In genomic region chr5:54217826-54218503, GRCh38 we compare ENCODE assay signal across 1 cellular context.
TF ChIP-seq lines count a peak whose summit lies in the region.

No MANE protein-coding gene starts in this region.

TF ChIP-seq in GM12878, 131 proteins besides CTCF, POLR2A, EP300 and RAD21 (continued from another document):
- TF ChIP-seq REST (IDR thresholded peaks at IDR 0.05; ENCODE audit: low read depth, low read length), result no peak
- no peak for TF ChIP-seq ZNF24 (IDR thresholded peaks at IDR 0.05)
TF ChIP-seq in GM12878: peak in this region for 1.
